In the genomic region with DNA sequence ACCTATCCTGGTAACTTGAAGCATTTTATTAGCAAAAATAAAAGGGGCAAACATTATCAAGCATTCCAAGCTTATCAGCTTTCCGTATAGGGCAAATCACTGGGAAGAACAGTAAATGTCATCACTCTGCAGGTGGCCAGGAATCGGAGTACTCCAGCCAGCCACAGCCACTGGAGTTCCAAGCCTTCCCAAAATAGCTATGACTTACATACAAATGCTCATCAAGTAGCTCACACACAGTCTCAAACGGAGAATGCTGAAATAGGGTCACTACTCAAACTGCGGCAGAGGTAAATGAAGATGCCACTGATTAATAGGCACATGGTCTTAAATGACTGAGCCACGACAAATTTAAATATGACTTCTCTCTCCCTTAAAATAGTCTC, we compare ENCODE assay signal across 1 cellular context.
TF ChIP-seq lines count a peak whose summit lies in the region.

No MANE protein-coding gene starts in this region.

TF ChIP-seq in WTC11, 78 proteins besides CTCF, POLR2A, EP300 and RAD21 (continued from another document):
- TF ChIP-seq, protein P1, sequence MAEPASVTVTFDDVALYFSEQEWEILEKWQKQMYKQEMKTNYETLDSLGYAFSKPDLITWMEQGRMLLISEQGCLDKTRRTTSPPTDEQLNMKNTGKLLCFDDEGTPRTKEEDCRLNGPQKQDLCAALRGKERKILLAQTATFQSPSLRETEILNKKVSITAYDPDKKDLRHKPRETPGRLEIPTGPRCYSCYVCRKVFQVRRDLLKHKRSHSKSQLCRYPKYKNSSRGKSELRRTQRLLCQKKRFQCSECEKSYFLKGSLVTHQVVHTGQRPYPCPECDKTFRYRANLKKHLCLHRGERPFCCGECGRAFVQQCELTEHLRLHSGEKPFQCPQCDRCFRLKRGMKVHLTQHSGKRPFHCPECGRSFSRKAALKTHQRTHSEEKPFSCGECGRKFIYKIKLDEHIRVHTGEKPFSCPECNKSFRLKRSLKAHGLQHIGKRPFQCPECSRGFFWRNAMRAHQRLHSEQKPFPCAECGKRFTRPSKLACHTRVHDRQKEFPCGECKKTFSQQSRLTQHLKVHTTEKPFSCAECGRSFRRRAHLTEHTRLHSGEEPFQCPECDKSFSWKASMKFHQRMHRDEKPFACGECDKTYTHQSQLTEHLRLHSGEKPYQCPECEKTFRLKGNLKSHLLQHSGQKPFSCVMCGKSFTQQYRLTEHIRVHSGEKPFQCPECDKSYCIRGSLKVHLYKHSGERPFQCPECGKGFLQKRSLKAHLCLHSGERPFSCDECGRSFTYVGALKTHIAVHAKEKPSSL (CRISPR knock-in tag; conservative IDR thresholded peaks at IDR 0.05), result no peak
- TF ChIP-seq ESRRA (CRISPR knock-in tag; IDR thresholded peaks at IDR 0.05; ENCODE audit: borderline replicate concordance) (no peak), MYBL2 (CRISPR knock-in tag; IDR thresholded peaks at IDR 0.05) (no peak), SP1 (CRISPR knock-in tag; conservative IDR thresholded peaks at IDR 0.05) (no peak), ZNF423 (CRISPR knock-in tag; IDR thresholded peaks at IDR 0.05) (no peak)
